ENCODE assay signal across 13 cellular contexts in genomic region chr5:68656936-68657857, GRCh38.
DNase-seq lines count a peak whose midpoint lies in the region; ATAC-seq and TF ChIP-seq lines count a peak whose summit lies in the region.
"Had no signal": no experiment of that assay in that cellular context is flagged by ENCODE, and none has a peak within 500 bp of the region (broad histone marks: within the 10 kb centered on the region; RNA-seq: fewer than 3 reads in every experiment).

No MANE protein-coding gene starts in this region.

- POLR2A ChIA-PET in HEK293T (lab: Yijun Ruan, JAX): interaction anchor here (0.9 kb wide), 1 partner anchor 369 kb away, joined by 4 read pairs; no protein-coding TSS in a partner anchor
- POLR2A ChIA-PET in RWPE1 (lab: Yijun Ruan, JAX; ENCODE audit: low non-redundant PET): no interaction called here

- no peak for TF ChIP-seq EP300 in gastroesophageal sphincter (IDR thresholded peaks at IDR 0.05)

- H3K9me3 Mint-ChIP-seq in stimulated activated memory B cell treated with anti-CD40 and anti-IgM and Interleukin-4, amounts not matched to agents 10 μg/mL and 1 μg/mL and 100 μg/mL, for 72 hours: no peaks in the 10 kb centered on the region
- H3K9me3 Mint-ChIP-seq: activated naive CD4-positive, alpha-beta T cell treated with anti-CD3 and anti-CD28 coated beads, Interleukin-2, amount 10 ng/mL, durations not matched to agents 7 days and 5 days; naive thymus-derived CD8-positive, alpha-beta T cell had no signal

- TF ChIP-seq POLR2A in gastroesophageal sphincter (IDR thresholded peaks at IDR 0.05): no peak
- TF ChIP-seq POLR2A in GM18505 (IDR thresholded peaks at IDR 0.05; ENCODE audit: borderline replicate concordance, extremely low read depth, insufficient read depth, insufficient read length): no peak

- no peaks in the 10 kb centered on the region for H3K4me1 ChIP-seq in gastroesophageal sphincter

- TF ChIP-seq CTCF in RWPE1 (conservative IDR thresholded peaks at IDR 0.05; ENCODE audit: low read depth) (no peak), gastroesophageal sphincter (IDR thresholded peaks at IDR 0.05) (no peak)

- ATAC-seq in gastroesophageal sphincter (peak; percentile 18), GM18505 (IDR thresholded peaks at IDR 0.05; ENCODE audit: unreplicated experiment) (no peak)
- ATAC-seq in stimulated activated memory B cell treated with anti-CD40 and anti-IgM and Interleukin-4, amounts not matched to agents 10 μg/mL and 1 μg/mL and 100 μg/mL, for 72 hours: peak; percentile 34
- ATAC-seq: naive thymus-derived CD8-positive, alpha-beta T cell had no signal

- H3K4me3 Mint-ChIP-seq in stimulated activated memory B cell treated with anti-CD40 and anti-IgM and Interleukin-4, amounts not matched to agents 10 μg/mL and 1 μg/mL and 100 μg/mL, for 72 hours: no peak overlapping the region
- H3K4me3 Mint-ChIP-seq: activated naive CD4-positive, alpha-beta T cell treated with anti-CD3 and anti-CD28 coated beads, Interleukin-2, amount 10 ng/mL, durations not matched to agents 7 days and 5 days; B cell; naive thymus-derived CD8-positive, alpha-beta T cell had no signal

- H3K27ac Mint-ChIP-seq in stimulated activated memory B cell treated with anti-CD40 and anti-IgM and Interleukin-4, amounts not matched to agents 10 μg/mL and 1 μg/mL and 100 μg/mL, for 72 hours: no peak overlapping the region
- H3K27ac Mint-ChIP-seq: activated naive CD4-positive, alpha-beta T cell treated with anti-CD3 and anti-CD28 coated beads, Interleukin-2, amount 10 ng/mL, durations not matched to agents 7 days and 5 days; B cell; naive thymus-derived CD8-positive, alpha-beta T cell had no signal

- H3K36me3 Mint-ChIP-seq in stimulated activated memory B cell treated with anti-CD40 and anti-IgM and Interleukin-4, amounts not matched to agents 10 μg/mL and 1 μg/mL and 100 μg/mL, for 72 hours: no peaks in the 10 kb centered on the region
- H3K36me3 Mint-ChIP-seq: activated naive CD4-positive, alpha-beta T cell treated with anti-CD3 and anti-CD28 coated beads, Interleukin-2, amount 10 ng/mL, durations not matched to agents 7 days and 5 days; naive thymus-derived CD8-positive, alpha-beta T cell had no signal

- no peak overlapping the region for H3K4me3 ChIP-seq in gastroesophageal sphincter
- H3K4me3 ChIP-seq: GM23248 had no signal

- DNase-seq in HEK293T (ENCODE audit: extremely low spot score): no peak
- peak; percentile 29 for DNase-seq in RWPE1 (ENCODE audit: low spot score)
- no peak for DNase-seq in GM03348 (ENCODE audit: low spot score)
- no peak for DNase-seq in cerebellar nuclear complex (lab: John Stamatoyannopoulos, UW)
- DNase-seq: activated CD4-positive, alpha-beta T cell treated with anti-CD3 and anti-CD28 coated beads for 4 hours; activated naive CD4-positive, alpha-beta T cell treated with anti-CD3 and anti-CD28 coated beads, Interleukin-2, amount 10 ng/mL, durations not matched to agents 7 days and 5 days; GM23248; naive thymus-derived CD8-positive, alpha-beta T cell; Right ventricle myocardium superior had no signal

- WGBS in gastroesophageal sphincter (ENCODE audit: low coverage in 1 of 2), 2 donors: 34 to 37% methylated on average over 3 of the region's 4 CpGs

- H3K36me3 ChIP-seq in gastroesophageal sphincter: no peaks in the 10 kb centered on the region

- no peaks in the 10 kb centered on the region for H3K4me1 Mint-ChIP-seq in stimulated activated memory B cell treated with anti-CD40 and anti-IgM and Interleukin-4, amounts not matched to agents 10 μg/mL and 1 μg/mL and 100 μg/mL, for 72 hours
- H3K4me1 Mint-ChIP-seq: activated naive CD4-positive, alpha-beta T cell treated with anti-CD3 and anti-CD28 coated beads, Interleukin-2, amount 10 ng/mL, durations not matched to agents 7 days and 5 days; naive thymus-derived CD8-positive, alpha-beta T cell had no signal

- H3K27ac ChIP-seq in RWPE1 (no peak overlapping the region), gastroesophageal sphincter (no peak overlapping the region)
- H3K27ac ChIP-seq: GM23248 had no signal

- CTCF ChIA-PET in HEK293T (lab: Yijun Ruan, JAX): no interaction called here
- CTCF ChIA-PET in RWPE1 (lab: Yijun Ruan, JAX): interaction anchor here (0.6 kb wide), 2 partner anchors 15 to 775 kb away, joined by 4 to 10 read pairs; no protein-coding TSS in a partner anchor

- H3K27me3 ChIP-seq in gastroesophageal sphincter: no peaks in the 10 kb centered on the region

- no peaks in the 10 kb centered on the region for H3K9me3 ChIP-seq in gastroesophageal sphincter

- H3K27me3 Mint-ChIP-seq in stimulated activated memory B cell treated with anti-CD40 and anti-IgM and Interleukin-4, amounts not matched to agents 10 μg/mL and 1 μg/mL and 100 μg/mL, for 72 hours: peaks cover 9% of the 10 kb centered on the region
- H3K27me3 Mint-ChIP-seq: activated naive CD4-positive, alpha-beta T cell treated with anti-CD3 and anti-CD28 coated beads, Interleukin-2, amount 10 ng/mL, durations not matched to agents 7 days and 5 days; naive thymus-derived CD8-positive, alpha-beta T cell had no signal

TF ChIP-seq in HEK293T, 16 proteins besides CTCF, POLR2A, EP300 and RAD21:
- no peak for TF ChIP-seq SP1 (IDR thresholded peaks at IDR 0.05)
- TF ChIP-seq, protein P1, sequence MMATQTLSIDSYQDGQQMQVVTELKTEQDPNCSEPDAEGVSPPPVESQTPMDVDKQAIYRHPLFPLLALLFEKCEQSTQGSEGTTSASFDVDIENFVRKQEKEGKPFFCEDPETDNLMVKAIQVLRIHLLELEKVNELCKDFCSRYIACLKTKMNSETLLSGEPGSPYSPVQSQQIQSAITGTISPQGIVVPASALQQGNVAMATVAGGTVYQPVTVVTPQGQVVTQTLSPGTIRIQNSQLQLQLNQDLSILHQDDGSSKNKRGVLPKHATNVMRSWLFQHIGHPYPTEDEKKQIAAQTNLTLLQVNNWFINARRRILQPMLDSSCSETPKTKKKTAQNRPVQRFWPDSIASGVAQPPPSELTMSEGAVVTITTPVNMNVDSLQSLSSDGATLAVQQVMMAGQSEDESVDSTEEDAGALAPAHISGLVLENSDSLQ (IDR thresholded peaks at IDR 0.05): 0 out of 2 replicates have a peak, but pooled peaks have one; percentile 10
